ENCODE assay signal across 8 cellular contexts in genomic region chr9:129886226-129887174, GRCh38. TPM values are rescaled to one million over a fixed set of nuclear protein-coding genes. Genes with fewer than 3 reads are reported as not detected.
A peak's percentile ranks its signal among the peaks of the same experiment; 100 is the strongest.
DNase-seq lines count a peak whose midpoint lies in the region; ATAC-seq and TF ChIP-seq lines count a peak whose summit lies in the region.

No MANE protein-coding gene starts in this region.

- H3K36me3 Mint-ChIP-seq in H9 (ENCODE audit: insufficient read depth in 1 of 3, low read depth in 3 of 3), result peaks cover 0 to 4% (median 4%) of the 10 kb centered on the region in 3 experiments; a peak in 4 of 7 replicates
- peaks cover 20% of the 10 kb centered on the region for H3K36me3 Mint-ChIP-seq in endodermal cell (ENCODE audit: low read depth)

- H3K27ac ChIP-seq in H9 (ENCODE audit: insufficient read length, low read depth, low read length) (no peak overlapping the region), endodermal cell (ENCODE audit: low read depth, low read length) (no peak overlapping the region), psoas muscle (peak overlapping the region; percentile 66)

- no CpG with 5 or more reads among the region's 20 CpGs for WGBS in H9 (ENCODE audit: extremely low coverage, insufficient read length, low lambda C conversion rate)
- 91 to 96% methylated on average over 11 to 20 of the region's 20 CpGs for WGBS in endodermal cell (ENCODE audit: insufficient coverage in 1 of 2, insufficient read length in 1 of 2), 2 experiments
- WGBS in psoas muscle, 3 donors, result 52 to 65% (median 54%) methylated on average over 20 of the region's 20 CpGs

- no peak overlapping the region for H4K8ac ChIP-seq in H9 (replicated peaks; ENCODE audit: insufficient read length, low read depth, low read length)

- TF ChIP-seq CTCF in H9 (conservative IDR thresholded peaks at IDR 0.05) (no peak), endodermal cell (conservative IDR thresholded peaks at IDR 0.05) (no peak), psoas muscle (IDR thresholded peaks at IDR 0.05) (no peak)

- no peak overlapping the region for H2AK5ac ChIP-seq in H9 (ENCODE audit: insufficient read length, low read length)

- H3K4me3 ChIP-seq in endodermal cell (ENCODE audit: low read length) (no peak overlapping the region), psoas muscle (peak overlapping the region; percentile 55)

- no peak overlapping the region for H2BK20ac ChIP-seq in H9 (ENCODE audit: low read depth, low read length, poor library complexity, severe bottlenecking)

- H3K4me3 Mint-ChIP-seq in H9 (no peak overlapping the region; a peak in 1 of 5 replicates), endodermal cell (peak overlapping the region; percentile 48)

- H3K9me3 ChIP-seq in H9 (ENCODE audit: control insufficient read depth, low read depth, low read length) (no peaks in the 10 kb centered on the region), endodermal cell (ENCODE audit: control insufficient read depth, low read length) (no peaks in the 10 kb centered on the region), psoas muscle (no peaks in the 10 kb centered on the region)

- H2BK120ac ChIP-seq in H9 (ENCODE audit: low read depth, low read length, poor library complexity, severe bottlenecking), result no peak overlapping the region

- H3K4me1 Mint-ChIP-seq in H9, result peaks cover 47 to 56% of the 10 kb centered on the region in 2 experiments
- peaks cover 27% of the 10 kb centered on the region for H3K4me1 Mint-ChIP-seq in endodermal cell

- no peak overlapping the region for H2AFZ ChIP-seq in H9 (ENCODE audit: low read length)

- H3T11ph ChIP-seq in H9 (ENCODE audit: low read length), result no peak overlapping the region

- H3K9ac ChIP-seq in H9 (ENCODE audit: extremely low read depth, insufficient read length, low read length), result no peak overlapping the region
- H3K9ac ChIP-seq in endodermal cell (ENCODE audit: extremely low read depth, low read length, poor library complexity, severe bottlenecking), result no peak overlapping the region

- H3K14ac ChIP-seq in H9 (ENCODE audit: insufficient read depth, low read length), result no peak overlapping the region

- H2BK5ac ChIP-seq in H9 (ENCODE audit: insufficient read length, low read length), result no peak overlapping the region

- no peak overlapping the region for H3K56ac ChIP-seq in H9 (ENCODE audit: insufficient read length, low read depth, low read length)

- no peak overlapping the region for H2BK15ac ChIP-seq in H9 (ENCODE audit: low read depth, low read length)

- ATAC-seq in psoas muscle (no peak), HG02970 (IDR thresholded peaks at IDR 0.05; ENCODE audit: low FRiP score, unreplicated experiment) (no peak), GM21447 (IDR thresholded peaks at IDR 0.05; ENCODE audit: unreplicated experiment) (no peak)

- no peak overlapping the region for H3K18ac ChIP-seq in H9 (ENCODE audit: insufficient read length, low read depth, low read length)

- H4K91ac ChIP-seq in H9 (ENCODE audit: insufficient read length, low read depth, low read length), result no peak overlapping the region

- H3K79me1 ChIP-seq in H9 (ENCODE audit: insufficient read depth, low read depth, low read length, poor library complexity, severe bottlenecking), result no peaks in the 10 kb centered on the region

- intact Hi-C loops in psoas muscle (cut with DNase I), result loop anchor here (2.0 to 10.0 kb wide), 5 partner anchors 166 to 351 kb away; partner anchors contain the start of gene GPR107 (in 1 of the 2)

- no peaks in the 10 kb centered on the region for H3K79me2 ChIP-seq in H9 (ENCODE audit: insufficient read depth, low read length)

- H3K36me3 ChIP-seq in endodermal cell (ENCODE audit: control insufficient read depth, insufficient read depth, low read length) (peaks cover 8% of the 10 kb centered on the region), psoas muscle (ENCODE audit: insufficient read depth in 1 of 2, low read depth in 1 of 2) (peaks cover 0 to 43% of the 10 kb centered on the region in 2 donors)

- no peaks in the 10 kb centered on the region for H3K27me3 ChIP-seq in H9 (ENCODE audit: insufficient read depth, low read length)
- H3K27me3 ChIP-seq in endodermal cell (ENCODE audit: control insufficient read depth, insufficient read depth, low read length, poor library complexity, severe bottlenecking), result no peaks in the 10 kb centered on the region
- H3K27me3 ChIP-seq in psoas muscle (ENCODE audit: insufficient read depth in 3 of 3, low read length in 2 of 3), result no peaks in the 10 kb centered on the region

- no peak overlapping the region for H3K4ac ChIP-seq in H9 (ENCODE audit: low read depth, low read length)

- no peaks in the 10 kb centered on the region for H4K20me1 ChIP-seq in H9 (ENCODE audit: control insufficient read depth, insufficient read depth, insufficient read length)

- H3K9me3 Mint-ChIP-seq in H9 (no peaks in the 10 kb centered on the region), endodermal cell (no peaks in the 10 kb centered on the region)

- H3K27ac Mint-ChIP-seq in H9 (no peak overlapping the region), endodermal cell (peak overlapping the region; percentile 61)

- H3K27me3 Mint-ChIP-seq in H9 (ENCODE audit: low read depth) (no peaks in the 10 kb centered on the region), endodermal cell (ENCODE audit: insufficient read depth) (no peaks in the 10 kb centered on the region)

- DNase-seq in H9 (peak; percentile 35), endodermal cell (peak; percentile 57), psoas muscle (no peak), retina (no peak), OCI-M2 (lab: John Stamatoyannopoulos, UW; ENCODE audit: unreplicated experiment) (no peak)
- peak; percentile 57 to 59 for DNase-seq in activated CD4-positive, alpha-beta T cell treated with anti-CD3 and anti-CD28 coated beads for 4 hours

- no peaks in the 10 kb centered on the region for H3K23me2 ChIP-seq in H9 (ENCODE audit: insufficient read length, low read depth, low read length, poor library complexity, severe bottlenecking)

- no peak overlapping the region for H3K23ac ChIP-seq in H9 (ENCODE audit: insufficient read length, low read depth, low read length)

- H3K4me2 ChIP-seq in H9 (ENCODE audit: insufficient read depth, insufficient read length, low read length), result no peak overlapping the region

- H4K5ac ChIP-seq in H9 (ENCODE audit: insufficient read length, low read depth, low read length), result no peak overlapping the region

- H3K4me1 ChIP-seq in H9 (ENCODE audit: insufficient read depth, low read length), result peaks cover 6% of the 10 kb centered on the region; the same call in 1 of the 2 replicates
- H3K4me1 ChIP-seq in endodermal cell (ENCODE audit: control insufficient read depth, insufficient read depth, low read length), result peaks cover 15% of the 10 kb centered on the region
- H3K4me1 ChIP-seq in psoas muscle, result peaks cover 18% of the 10 kb centered on the region

- H2BK12ac ChIP-seq in H9 (ENCODE audit: insufficient read length, low read depth, low read length), result no peak overlapping the region

RNA-seq across cellular contexts. Expression of gene USP20, which starts 51.2 kb away (rescaled TPM):
- total RNA-seq in H9 (2021) (17.3 and 20.9 TPM in 2 replicates), endodermal cell (10 to 100 TPM; 24.4 to 25.8 TPM), psoas muscle (10 to 100 TPM; 12.6 to 18.4 (median 16.5) TPM)
- polyA plus RNA-seq in endodermal cell (2013, experiment 1 of 2), result 23.8 TPM
- 20.7 TPM for polyA plus RNA-seq in endodermal cell (2013, experiment 2 of 2)
- polyA plus RNA-seq in psoas muscle, result 10 to 100 TPM in 2 of 3 donors, 1 to 10 TPM in 1; 9.5 to 16.2 (median 11.1) TPM

RNA-seq across cellular contexts. Expression of gene C9orf78, which starts 51.4 kb away (rescaled TPM):
- total RNA-seq in H9 (2021), result 37.5 and 43.6 TPM in 2 replicates
- total RNA-seq in endodermal cell, result 10 to 100 TPM; 29.9 to 34.1 TPM
- 42.8 TPM for polyA plus RNA-seq in endodermal cell (2013, experiment 1 of 2)
- 38.7 TPM for polyA plus RNA-seq in endodermal cell (2013, experiment 2 of 2)
- total RNA-seq in psoas muscle, result 10 to 100 TPM; 37.1 to 53.2 (median 44.5) TPM
- polyA plus RNA-seq in psoas muscle, result 100 to 1,000 TPM in 1 of 3 donors, 10 to 100 TPM in 2; 73.0 to 157 (median 98.0) TPM

Comparison
In these comparisons a context has a peak if more than half of its experiments do, and no peak if none do; other contexts are left out.
1. DNase-seq: peak in H9 (single experiment), activated CD4-positive, alpha-beta T cell treated with anti-CD3 and anti-CD28 coated beads for 4 hours (2 of 2) and endodermal cell (single experiment); none in psoas muscle (0 of 2), retina (single experiment) and OCI-M2 (single experiment).